In genomic region chr20:33672426-33673114, GRCh38 we compare ENCODE assay signal across 9 cellular contexts. TPM values are rescaled to one million over a fixed set of nuclear protein-coding genes. Genes with fewer than 3 reads are reported as not detected.
A peak's percentile ranks its signal among the peaks of the same experiment; 100 is the strongest.
DNase-seq lines count a peak whose midpoint lies in the region; ATAC-seq and TF ChIP-seq lines count a peak whose summit lies in the region.
"Had no signal": no experiment of that assay in that cellular context is flagged by ENCODE, and none has a peak within 500 bp of the region (broad histone marks: within the 10 kb centered on the region; RNA-seq: fewer than 3 reads in every experiment).

No MANE protein-coding gene starts in this region.

- H3K4me1 ChIP-seq in iPS-18a (ENCODE audit: control insufficient read depth, low read depth, low read length) (peaks cover 17% of the 10 kb centered on the region), thoracic aorta (ENCODE audit: control insufficient read depth in 1 of 2, low read depth in 2 of 2) (peaks cover 34 to 79% of the 10 kb centered on the region in 2 donors)

- no peaks in the 10 kb centered on the region for H4K20me1 ChIP-seq in SU-DHL-6 (ENCODE audit: low read depth, low read length)

- H3F3A ChIP-seq in SU-DHL-6 (ENCODE audit: insufficient read depth): peaks cover 44% of the 10 kb centered on the region

- H3K9me3 ChIP-seq in SU-DHL-6 (ENCODE audit: insufficient read depth, low read length) (no peaks in the 10 kb centered on the region), iPS-18a (ENCODE audit: control insufficient read depth, low read depth, low read length) (no peaks in the 10 kb centered on the region), thoracic aorta (no peaks in the 10 kb centered on the region)

- H3K36me3 ChIP-seq in SU-DHL-6 (ENCODE audit: low read length): 0 out of 2 replicates have a peak, but pooled peaks cover 5% of the 10 kb centered on the region
- peaks cover 8% of the 10 kb centered on the region for H3K36me3 ChIP-seq in iPS-18a (ENCODE audit: control insufficient read depth, low read depth, low read length)
- H3K36me3 ChIP-seq in thoracic aorta: no peaks in the 10 kb centered on the region

- peak overlapping the region; percentile 86 for H3K4me3 Mint-ChIP-seq in activated T-cell treated with anti-CD3 and anti-CD28 coated beads, Interleukin-2, amount 50 U/mL, for 4 hours

- no peak for TF ChIP-seq CTCF in SU-DHL-6 (IDR thresholded peaks at IDR 0.05; ENCODE audit: insufficient read depth, low read length, poor library complexity, severe bottlenecking)
- TF ChIP-seq CTCF in thoracic aorta (IDR thresholded peaks at IDR 0.05): no peak

- H3K36me3 Mint-ChIP-seq in activated T-cell treated with anti-CD3 and anti-CD28 coated beads, Interleukin-2, amount 50 U/mL, for 4 hours (ENCODE audit: insufficient read depth): no peaks in the 10 kb centered on the region

- peak overlapping the region; percentile 99 for H3K4me2 ChIP-seq in SU-DHL-6 (ENCODE audit: low read depth, low read length, poor library complexity, severe bottlenecking)

- H3K27me3 Mint-ChIP-seq in activated T-cell treated with anti-CD3 and anti-CD28 coated beads, Interleukin-2, amount 50 U/mL, for 4 hours (ENCODE audit: low read depth): no peaks in the 10 kb centered on the region

- no peak for TF ChIP-seq POLR2A in GM18505 (IDR thresholded peaks at IDR 0.05; ENCODE audit: borderline replicate concordance, extremely low read depth, insufficient read depth, insufficient read length)

- H2AFZ ChIP-seq in SU-DHL-6 (ENCODE audit: low read depth, low read length, severe bottlenecking): no peak overlapping the region

- H3K9me3 Mint-ChIP-seq in activated T-cell treated with anti-CD3 and anti-CD28 coated beads, Interleukin-2, amount 50 U/mL, for 4 hours: no peaks in the 10 kb centered on the region

- no peak for DNase-seq in activated T-cell treated with anti-CD3 and anti-CD28 coated beads, Interleukin-2, amount 50 U/mL, for 4 hours
- no peak for DNase-seq in activated T-cell treated with anti-CD3 and anti-CD28 coated beads, Interleukin-2, amount 50 U/mL, for 1 hour
- DNase-seq in thoracic aorta (ENCODE audit: low spot score) (no peak), NCI-H748 (lab: John Stamatoyannopoulos, UW; ENCODE audit: unreplicated experiment) (no peak), KBM-7 (no peak)

- in situ Hi-C loops in KBM-7 (cut with MboI; ENCODE audit: low pct_unique_long_range_greater_than_20kb, low sequenced_read_pairs): loop anchor here (25.0 kb wide), 1 partner anchor 210 kb away; no protein-coding TSS in a partner anchor

- H3K4me3 ChIP-seq in SU-DHL-6 (ENCODE audit: insufficient read depth, low read length, poor library complexity, severe bottlenecking) (peak overlapping the region; percentile 93), iPS-18a (ENCODE audit: low read length) (peak overlapping the region; percentile 72), thoracic aorta (peak overlapping the region; percentile 77)

- H3K9me2 ChIP-seq in SU-DHL-6 (replicated peaks; ENCODE audit: insufficient read depth, low read length): no peaks in the 10 kb centered on the region

- ATAC-seq in activated T-cell treated with anti-CD3 and anti-CD28 coated beads, Interleukin-2, amount 50 U/mL, for 4 hours: no peak
- ATAC-seq in thoracic aorta (ENCODE audit: insufficient number of reproducible peaks, low FRiP score, low read depth): no peak
- ATAC-seq in GM18505 (IDR thresholded peaks at IDR 0.05; ENCODE audit: unreplicated experiment): no peak

- H3K27me3 ChIP-seq in SU-DHL-6 (ENCODE audit: low read length): no peaks in the 10 kb centered on the region
- H3K27me3 ChIP-seq in iPS-18a (ENCODE audit: control insufficient read depth, insufficient read depth, low read length): peaks cover 3% of the 10 kb centered on the region
- H3K27me3 ChIP-seq in thoracic aorta (replicated peaks; ENCODE audit: insufficient read depth): no peaks in the 10 kb centered on the region

- peaks cover 38% of the 10 kb centered on the region for H3K79me2 ChIP-seq in SU-DHL-6 (ENCODE audit: insufficient read depth, low read length)

- peak overlapping the region; percentile 86 for H3K9ac ChIP-seq in SU-DHL-6 (ENCODE audit: low read length)
- H3K9ac ChIP-seq in iPS-18a (ENCODE audit: low read length): no peak overlapping the region

- H3K4me1 Mint-ChIP-seq in activated T-cell treated with anti-CD3 and anti-CD28 coated beads, Interleukin-2, amount 50 U/mL, for 4 hours (ENCODE audit: low read depth): peaks cover 24% of the 10 kb centered on the region

- peak overlapping the region; percentile 78 for H3K27ac ChIP-seq in SU-DHL-6 (ENCODE audit: low read depth, low read length)
- H3K27ac ChIP-seq in iPS-18a (ENCODE audit: low read length): no peak overlapping the region
- peak overlapping the region; percentile 62 to 70 for H3K27ac ChIP-seq in thoracic aorta

RNA-seq across cellular contexts. Expression of gene NECAB3, which starts 1.7 kb away (rescaled TPM):
- 10 to 100 TPM in 1 of 3 donors, 1 to 10 TPM in 2; 8.0 to 11.8 (median 9.7) TPM for total RNA-seq in activated T-cell treated with anti-CD3 and anti-CD28 coated beads, Interleukin-2, amount 50 U/mL, for 4 hours
- total RNA-seq in thoracic aorta: 10 to 100 TPM; 24.0 to 29.6 TPM

RNA-seq across cellular contexts. Expression of gene ACTL10, which starts 5.8 kb away (rescaled TPM):
- 1 to 10 TPM; 5.0 to 7.6 (median 6.9) TPM for total RNA-seq in activated T-cell treated with anti-CD3 and anti-CD28 coated beads, Interleukin-2, amount 50 U/mL, for 4 hours
- total RNA-seq in thoracic aorta: 1 to 10 TPM; 2.6 to 3.1 TPM
- total RNA-seq: NCI-H460 had no signal

RNA-seq across cellular contexts. Expression of gene C20orf144, which starts 10.4 kb away (rescaled TPM):
- total RNA-seq in activated T-cell treated with anti-CD3 and anti-CD28 coated beads, Interleukin-2, amount 50 U/mL, for 4 hours: under 1 TPM; 0.11 to 0.38 (median 0.20) TPM
- total RNA-seq in thoracic aorta: not detected
- total RNA-seq: NCI-H460 had no signal

RNA-seq across cellular contexts. Expression of gene E2F1, which starts 13.6 kb away (rescaled TPM):
- 10 to 100 TPM; 57.5 to 60.2 (median 57.6) TPM for total RNA-seq in activated T-cell treated with anti-CD3 and anti-CD28 coated beads, Interleukin-2, amount 50 U/mL, for 4 hours
- under 1 TPM; 0.68 to 0.92 TPM for total RNA-seq in thoracic aorta

RNA-seq across cellular contexts. Expression of gene PXMP4, which starts 47.5 kb away (rescaled TPM):
- 1 to 10 TPM; 4.2 to 4.9 (median 4.4) TPM for total RNA-seq in activated T-cell treated with anti-CD3 and anti-CD28 coated beads, Interleukin-2, amount 50 U/mL, for 4 hours
- total RNA-seq in thoracic aorta: 1 to 10 TPM; 3.3 to 4.1 TPM
